8 cellular contexts compared by ENCODE assay signal in genomic region chr17:82097919-82098168, GRCh38. TPM values are rescaled to one million over a fixed set of nuclear protein-coding genes. Genes with fewer than 3 reads are reported as not detected.
DNase-seq lines count a peak whose midpoint lies in the region; ATAC-seq, FAIRE-seq and TF ChIP-seq lines count a peak whose summit lies in the region.

No MANE protein-coding gene starts in this region.

- H3K4me2 ChIP-seq in K562 (ENCODE audit: insufficient read depth, low read length) = peak overlapping the region; percentile 78; the same call in 1 of the 2 replicates

- H3K4me3 Mint-ChIP-seq in CD8-positive, alpha-beta T cell = peak overlapping the region; percentile 74

- no peak for TF ChIP-seq RAD21 in K562 (CRISPR knock-in tag; conservative IDR thresholded peaks at IDR 0.05 in 1 of 2, IDR thresholded peaks at IDR 0.05 in 1 of 2)

- CTCF ChIA-PET in CD8-positive, alpha-beta T cell (lab: Charles Lee) = interaction anchor here (1.0 to 1.5 kb wide), 4 partner anchors 8 to 67 kb away, joined by 3 to 5 read pairs (median 3); partner anchors contain the start of gene DCXR
- CTCF ChIA-PET in K562 (lab: Yijun Ruan, JAX; ENCODE audit: low intra/inter-chr PET ratio) = interaction anchor here (0.6 kb wide), 1 partner anchor 68 kb away, joined by 3 read pairs; no protein-coding TSS in a partner anchor

- POLR2A ChIA-PET in CD8-positive, alpha-beta T cell (lab: Charles Lee) = interaction anchor here (1.0 to 2.7 kb wide), 8 partner anchors 9 to 108 kb away, joined by 3 to 21 read pairs (median 5); partner anchors contain the start of gene DCXR
- POLR2A ChIA-PET in K562 (lab: Yijun Ruan, JAX) = interaction anchor here (0.7 to 1.8 kb wide), 8 partner anchors 9 to 103 kb away, joined by 3 to 16 read pairs (median 4); partner anchors contain the start of gene DUS1L

- no peaks in the 10 kb centered on the region for H3K27me3 Mint-ChIP-seq in CD8-positive, alpha-beta T cell (ENCODE audit: low read depth)

- H3K4me3 ChIP-seq in CD8-positive, alpha-beta T cell (ENCODE audit: low read depth, low read length) = peak overlapping the region; percentile 54
- H3K4me3 ChIP-seq in K562 (peak overlapping the region; percentile 97), mucosa of stomach (ENCODE audit: low read length) (peak overlapping the region; percentile 18)

- TF ChIP-seq CTCF in CD8-positive, alpha-beta T cell (IDR thresholded peaks at IDR 0.05) = no peak
- no peak for TF ChIP-seq CTCF in K562 (IDR thresholded peaks at IDR 0.05 in 2 of 3, conservative IDR thresholded peaks at IDR 0.05 in 1 of 3; ENCODE audit: insufficient read depth in 2 of 3, low read depth in 1 of 3, low read length in 3 of 3)

- peak in 2 of 7 experiments; percentile 27 to 34 for DNase-seq in CD8-positive, alpha-beta T cell
- DNase-seq in K562 (ENCODE audit: extremely low read depth in 1 of 4, low spot score in 3 of 4) (peak in 2 of 4 experiments; percentile 76 to 80), NCI-H1417 (lab: John Stamatoyannopoulos, UW) (no peak), DMS53 (lab: John Stamatoyannopoulos, UW) (no peak)

- in situ Hi-C loops in K562 (cut with MboI) = no loop called here

- peaks cover 15% of the 10 kb centered on the region for H3K36me3 ChIP-seq in CD8-positive, alpha-beta T cell (ENCODE audit: insufficient read depth, low read length)
- H3K36me3 ChIP-seq in K562 (ENCODE audit: control insufficient read depth, insufficient read depth, low read length) = peaks cover 46% of the 10 kb centered on the region
- peaks cover 5% of the 10 kb centered on the region for H3K36me3 ChIP-seq in mucosa of stomach (ENCODE audit: control insufficient read depth, insufficient read depth, low read length)

- peak overlapping the region; percentile 41 for H3K27ac Mint-ChIP-seq in CD8-positive, alpha-beta T cell

- H3K9me3 Mint-ChIP-seq in CD8-positive, alpha-beta T cell = no peaks in the 10 kb centered on the region

- intact Hi-C loops in CD8-positive, alpha-beta T cell (cut with DNase I, micrococcal nuclease) = loop anchor here (1.0 to 5.0 kb wide), 10 partner anchors 28 to 238 kb away; partner anchors contain the start of genes ASPSCR1 (in 2 of the 2), DCXR (in 2 of the 2), DUS1L (in 2 of the 2) and GPS1 (in 2 of the 2)
- intact Hi-C loops in K562 (cut with micrococcal nuclease) = loop anchor here (5.0 kb wide), 1 partner anchor 66 kb away; the partner anchor contains the start of gene RAC3

- H4K20me1 ChIP-seq in K562 (replicated peaks; ENCODE audit: control insufficient read depth, insufficient read depth, low read length) = peaks cover 25% of the 10 kb centered on the region

- H2AFZ ChIP-seq in K562 (ENCODE audit: low read depth, low read length) = no peak overlapping the region; the same call in 1 of the 2 replicates

- H3K4me1 Mint-ChIP-seq in CD8-positive, alpha-beta T cell (ENCODE audit: low read depth) = peaks cover 5% of the 10 kb centered on the region

- ATAC-seq in CD8-positive, alpha-beta T cell = no peak
- ATAC-seq in HG03045 (IDR thresholded peaks at IDR 0.05; ENCODE audit: unreplicated experiment) = peak; percentile 22
- no peak for ATAC-seq in K562
- ATAC-seq in GM18873 (IDR thresholded peaks at IDR 0.05; ENCODE audit: low FRiP score, unreplicated experiment) = no peak
- ATAC-seq in HG02623 (IDR thresholded peaks at IDR 0.05; ENCODE audit: unreplicated experiment) = no peak

- H3K4me1 ChIP-seq in CD8-positive, alpha-beta T cell (ENCODE audit: insufficient read depth, low read length) = peaks cover 20% of the 10 kb centered on the region
- H3K4me1 ChIP-seq in K562 (replicated peaks in 1 of 2; ENCODE audit: control insufficient read depth in 2 of 2, insufficient read depth in 2 of 2, low read length in 2 of 2) (peaks cover 32 to 92% of the 10 kb centered on the region in 2 experiments), mucosa of stomach (ENCODE audit: control insufficient read depth, insufficient read depth, low read length) (peaks cover 47% of the 10 kb centered on the region)

- no peaks in the 10 kb centered on the region for H3K27me3 ChIP-seq in CD8-positive, alpha-beta T cell (ENCODE audit: insufficient read depth, low read length)
- no peaks in the 10 kb centered on the region for H3K27me3 ChIP-seq in K562 (ENCODE audit: control insufficient read depth in 2 of 2, insufficient read depth in 2 of 2, low read length in 2 of 2)
- H3K27me3 ChIP-seq in mucosa of stomach (ENCODE audit: control insufficient read depth, insufficient read depth, low read length) = no peaks in the 10 kb centered on the region

- BruUV-seq in K562 (replicated peaks; lab: Mats Ljungman, UMichigan) = no TSS peak

- WGBS in K562 (ENCODE audit: insufficient coverage, low coverage, missing lambda C conversion rate) = 0% methylated on average over 4 of the region's 36 CpGs

- peak overlapping the region; percentile 60 for H3K27ac ChIP-seq in CD8-positive, alpha-beta T cell (ENCODE audit: low read depth, low read length)
- peak overlapping the region; percentile 94 for H3K27ac ChIP-seq in K562 (ENCODE audit: extremely low read depth, low read depth, low read length)

- peaks cover 65% of the 10 kb centered on the region for H3K79me2 ChIP-seq in K562 (ENCODE audit: control insufficient read depth, insufficient read depth, low read length)

- H3K36me3 Mint-ChIP-seq in CD8-positive, alpha-beta T cell = peaks cover 7% of the 10 kb centered on the region

- no peak for TF ChIP-seq POLR2A in K562 (conservative IDR thresholded peaks at IDR 0.05)

- H3K9ac ChIP-seq in K562 (ENCODE audit: insufficient read depth in 1 of 2, low read depth in 2 of 2, low read length in 2 of 2) (peak overlapping the region; percentile 95 to 100), mucosa of stomach (ENCODE audit: low read length) (peak overlapping the region; percentile 74)

- FAIRE-seq in K562 (lab: Jason Lieb, UNC) = no peak

- H3K9me3 ChIP-seq in CD8-positive, alpha-beta T cell (ENCODE audit: low read length) = no peaks in the 10 kb centered on the region
- no peaks in the 10 kb centered on the region for H3K9me3 ChIP-seq in K562 (replicated peaks; ENCODE audit: control insufficient read depth, insufficient read depth, low read depth, low read length)
- H3K9me3 ChIP-seq in mucosa of stomach (ENCODE audit: control insufficient read depth, low read length) = no peaks in the 10 kb centered on the region

- no peak for TF ChIP-seq EP300 in K562 (IDR thresholded peaks at IDR 0.05; ENCODE audit: low read length)

- H3K9me1 ChIP-seq in K562 (ENCODE audit: control insufficient read depth, insufficient read depth, low read length) = no peaks in the 10 kb centered on the region

RNA-seq across cellular contexts. Expression of gene FASN, which starts 0.2 kb away (rescaled TPM):
- 100 to 1,000 TPM; 245 to 263 TPM for total RNA-seq in CD8-positive, alpha-beta T cell
- total RNA-seq in K562 (2011; cell fraction: chromatin; rRNA removed; ENCODE audit: low replicate concordance) = 343 and 1,124 TPM in 2 replicates
- 877 TPM in 2 replicates for total RNA-seq in K562 (2011; cell fraction: nucleolus; rRNA removed)
- 433 and 475 TPM in 2 replicates for total RNA-seq in K562 (2011; cell fraction: nucleoplasm; rRNA removed)
- total RNA-seq in K562 (2014; rRNA removed) = 214 and 239 TPM in 2 replicates
- 11.2 and 13.9 TPM in 2 replicates for total RNA-seq in K562 (2014; rRNA removed; fragmentation: Illumina TruSeq; extraction: Trizol)
- 50.9 and 61.1 TPM in 2 replicates for total RNA-seq in K562 (2015; rRNA removed; fragmentation: Illumina TruSeq; extraction: Trizol)
- total RNA-seq in K562 (2021) = 605 and 663 TPM in 2 replicates
- 49.8 and 133 TPM in 2 replicates for polyA plus RNA-seq in K562 (2011; rRNA removed)
- 159 and 260 TPM in 2 replicates for polyA plus RNA-seq in K562 (2011; cell fraction: cytosol; rRNA removed)
- 627 and 766 TPM in 2 replicates for polyA plus RNA-seq in K562 (2011; cell fraction: nucleus; rRNA removed)
- polyA plus RNA-seq in K562 (2012) = 153 and 283 TPM in 2 replicates
- 49.9 and 181 TPM in 2 replicates for polyA plus RNA-seq in K562 (2014; fragmentation: Illumina TruSeq; extraction: Trizol)
- polyA plus RNA-seq in K562 (2014; fragmentation: Nextera tagmentation; extraction: Ambion mirVana) = under 1 TPM; 0.15 to 0.20 TPM
- polyA plus RNA-seq in K562 (2014; rRNA removed) = 157 and 181 TPM in 2 replicates
- 59.1 and 70.2 TPM in 2 replicates for polyA minus RNA-seq in K562 (2011; rRNA and poly(A)+ RNA removed)
- 455 and 1,011 TPM in 2 replicates for polyA minus RNA-seq in K562 (2011; cell fraction: cytosol; rRNA and poly(A)+ RNA removed)
- 200 and 251 TPM in 2 replicates for polyA minus RNA-seq in K562 (2011; cell fraction: nucleus; rRNA and poly(A)+ RNA removed)

RNA-seq across cellular contexts. Expression of gene DUS1L, which starts 32.2 kb away (rescaled TPM):
- total RNA-seq in CD8-positive, alpha-beta T cell = 100 to 1,000 TPM; 159 to 174 TPM
- 125 and 499 TPM in 2 replicates for total RNA-seq in K562 (2011; cell fraction: chromatin; rRNA removed; ENCODE audit: low replicate concordance)
- total RNA-seq in K562 (2011; cell fraction: nucleolus; rRNA removed) = 452 and 491 TPM in 2 replicates
- 177 and 203 TPM in 2 replicates for total RNA-seq in K562 (2011; cell fraction: nucleoplasm; rRNA removed)
- total RNA-seq in K562 (2014; rRNA removed) (203 and 249 TPM in 2 replicates), K562 (2014; rRNA removed; fragmentation: Illumina TruSeq; extraction: Trizol) (45.0 and 57.5 TPM in 2 replicates), K562 (2015; rRNA removed; fragmentation: Illumina TruSeq; extraction: Trizol) (83.1 and 83.9 TPM in 2 replicates), K562 (2021) (193 and 209 TPM in 2 replicates)
- polyA plus RNA-seq in K562 (2011; rRNA removed) (60.1 and 77.0 TPM in 2 replicates), K562 (2014; fragmentation: Illumina TruSeq; extraction: Trizol) (97.2 and 99.8 TPM in 2 replicates), K562 (2014; fragmentation: Nextera tagmentation; extraction: Ambion mirVana) (10 to 100 TPM in 1 of 2 experiments, 1 to 10 TPM in 1; 7.8 to 11.3 TPM), K562 (2014; rRNA removed) (201 and 210 TPM in 2 replicates)
- 62.4 and 118 TPM in 2 replicates for polyA plus RNA-seq in K562 (2011; cell fraction: cytosol; rRNA removed)
- polyA plus RNA-seq in K562 (2011; cell fraction: nucleus; rRNA removed) = 712 and 945 TPM in 2 replicates
- polyA plus RNA-seq in K562 (2012) = 123 and 178 TPM in 2 replicates
- 17.2 and 22.2 TPM in 2 replicates for polyA minus RNA-seq in K562 (2011; rRNA and poly(A)+ RNA removed)
- 54.0 and 54.3 TPM in 2 replicates for polyA minus RNA-seq in K562 (2011; cell fraction: cytosol; rRNA and poly(A)+ RNA removed)
- 179 and 184 TPM in 2 replicates for polyA minus RNA-seq in K562 (2011; cell fraction: nucleus; rRNA and poly(A)+ RNA removed)

RNA-seq across cellular contexts. Expression of gene GPS1, which starts 46.1 kb away (rescaled TPM):
- 10 to 100 TPM; 72.0 to 72.8 TPM for total RNA-seq in CD8-positive, alpha-beta T cell
- 57.5 and 207 TPM in 2 replicates for total RNA-seq in K562 (2011; cell fraction: chromatin; rRNA removed; ENCODE audit: low replicate concordance)
- 178 and 205 TPM in 2 replicates for total RNA-seq in K562 (2011; cell fraction: nucleolus; rRNA removed)
- total RNA-seq in K562 (2011; cell fraction: nucleoplasm; rRNA removed) = 87.8 and 88.8 TPM in 2 replicates
- total RNA-seq in K562 (2014; rRNA removed) = 137 and 183 TPM in 2 replicates
- 17.5 and 26.3 TPM in 2 replicates for total RNA-seq in K562 (2014; rRNA removed; fragmentation: Illumina TruSeq; extraction: Trizol)
- total RNA-seq in K562 (2015; rRNA removed; fragmentation: Illumina TruSeq; extraction: Trizol) = 69.9 and 72.5 TPM in 2 replicates
- total RNA-seq in K562 (2021) = 162 and 167 TPM in 2 replicates
- polyA plus RNA-seq in K562 (2011; rRNA removed) = 57.0 and 88.5 TPM in 2 replicates
- polyA plus RNA-seq in K562 (2011; cell fraction: cytosol; rRNA removed) = 94.2 and 226 TPM in 2 replicates
- polyA plus RNA-seq in K562 (2011; cell fraction: nucleus; rRNA removed) = 212 and 255 TPM in 2 replicates
- polyA plus RNA-seq in K562 (2012) = 103 and 115 TPM in 2 replicates
- 74.5 and 111 TPM in 2 replicates for polyA plus RNA-seq in K562 (2014; fragmentation: Illumina TruSeq; extraction: Trizol)
- polyA plus RNA-seq in K562 (2014; fragmentation: Nextera tagmentation; extraction: Ambion mirVana) = 10 to 100 TPM in 1 of 2 experiments, 1 to 10 TPM in 1; 3.1 to 13.4 TPM
- 112 and 123 TPM in 2 replicates for polyA plus RNA-seq in K562 (2014; rRNA removed)
- polyA minus RNA-seq in K562 (2011; rRNA and poly(A)+ RNA removed) = 31.9 and 46.4 TPM in 2 replicates
- 71.4 and 74.6 TPM in 2 replicates for polyA minus RNA-seq in K562 (2011; cell fraction: cytosol; rRNA and poly(A)+ RNA removed)
- polyA minus RNA-seq in K562 (2011; cell fraction: nucleus; rRNA and poly(A)+ RNA removed) = 72.3 and 75.2 TPM in 2 replicates

RNA-seq across cellular contexts. Expression of gene RFNG, which starts 46.2 kb away (rescaled TPM):
- total RNA-seq in CD8-positive, alpha-beta T cell = 10 to 100 TPM; 26.2 to 27.2 TPM
- 23.1 and 61.7 TPM in 2 replicates for total RNA-seq in K562 (2011; cell fraction: chromatin; rRNA removed; ENCODE audit: low replicate concordance)
- total RNA-seq in K562 (2011; cell fraction: nucleolus; rRNA removed) = 74.4 and 74.9 TPM in 2 replicates
- total RNA-seq in K562 (2011; cell fraction: nucleoplasm; rRNA removed) = 36.5 and 40.5 TPM in 2 replicates
- 23.6 and 28.4 TPM in 2 replicates for total RNA-seq in K562 (2014; rRNA removed)
- total RNA-seq in K562 (2014; rRNA removed; fragmentation: Illumina TruSeq; extraction: Trizol) = 6.5 and 9.5 TPM in 2 replicates
- 11.1 and 14.3 TPM in 2 replicates for total RNA-seq in K562 (2015; rRNA removed; fragmentation: Illumina TruSeq; extraction: Trizol)
- 26.9 and 30.2 TPM in 2 replicates for total RNA-seq in K562 (2021)
- polyA plus RNA-seq in K562 (2011; rRNA removed) = 9.2 and 17.2 TPM in 2 replicates
- polyA plus RNA-seq in K562 (2011; cell fraction: cytosol; rRNA removed) = 12.2 and 23.8 TPM in 2 replicates
- 144 and 164 TPM in 2 replicates for polyA plus RNA-seq in K562 (2011; cell fraction: nucleus; rRNA removed)
- polyA plus RNA-seq in K562 (2012) = 16.9 and 35.2 TPM in 2 replicates
- 9.0 and 18.5 TPM in 2 replicates for polyA plus RNA-seq in K562 (2014; fragmentation: Illumina TruSeq; extraction: Trizol)
- polyA plus RNA-seq in K562 (2014; fragmentation: Nextera tagmentation; extraction: Ambion mirVana) = under 1 TPM; 0.32 to 0.66 TPM
- 32.6 and 32.8 TPM in 2 replicates for polyA plus RNA-seq in K562 (2014; rRNA removed)
- polyA minus RNA-seq in K562 (2011; rRNA and poly(A)+ RNA removed) = 2.0 TPM in 2 replicates
- polyA minus RNA-seq in K562 (2011; cell fraction: cytosol; rRNA and poly(A)+ RNA removed) = 11.7 and 13.1 TPM in 2 replicates
- polyA minus RNA-seq in K562 (2011; cell fraction: nucleus; rRNA and poly(A)+ RNA removed) = 11.4 and 14.3 TPM in 2 replicates

Comparison
In these comparisons a context has a peak if more than half of its experiments do, and no peak if none do; other contexts are left out.
1. H3K4me3 ChIP-seq: peak in every context shown above with its lines; median percentile 97 in K562; 54 in CD8-positive, alpha-beta T cell; 18 in mucosa of stomach.